29 cellular contexts compared by ENCODE assay signal in genomic region chr2:53622141-53622540, GRCh38.
"Had no signal": no experiment of that assay in that cellular context is flagged by ENCODE, and none has a peak within 500 bp of the region (broad histone marks: within the 10 kb centered on the region; RNA-seq: fewer than 3 reads in every experiment).

No MANE protein-coding gene starts in this region.

- H3K27me3 ChIP-seq: ascending aorta, brain microvascular endothelial cell, esophagus squamous epithelium, heart left ventricle had no signal

- H3K36me3 ChIP-seq: ascending aorta, brain microvascular endothelial cell, esophagus squamous epithelium, heart left ventricle had no signal

- DNase-seq: activated CD4-positive, alpha-beta memory T cell treated with anti-CD3 and anti-CD28 coated beads for 36 hours; activated CD4-positive, alpha-beta T cell treated with anti-CD3 and anti-CD28 coated beads for 36 hours; activated CD4-positive, alpha-beta T cell treated with anti-CD3 and anti-CD28 coated beads, Interleukin-2, amount 10 ng/mL, durations not matched to agents 24 days and 14 days; activated CD4-positive, CD25-positive, alpha-beta regulatory T cell; activated CD4-positive, CD25-positive, alpha-beta regulatory T cell treated with anti-CD3 and anti-CD28 coated beads, Interleukin-2, amount 50 U/mL, for 72 hours; activated CD8-positive, alpha-beta memory T cell treated with anti-CD3 and anti-CD28 coated beads, Interleukin-2, amount 10 ng/mL, durations not matched to agents 7 days and 5 days; activated CD8-positive, alpha-beta memory T cell treated with anti-CD3 and anti-CD28 coated beads, Interleukin-2, amount 50 U/mL, for 4 hours; activated CD8-positive, alpha-beta T cell treated with anti-CD3 and anti-CD28 coated beads, Interleukin-2, amount 10 ng/mL, durations not matched to agents 7 days and 5 days; activated gamma-delta T cell; activated naive CD4-positive, alpha-beta T cell; activated naive CD4-positive, alpha-beta T cell treated with anti-CD3 and anti-CD28 coated beads, Interleukin-2, amount 10 ng/mL, durations not matched to agents 7 days and 5 days; activated naive CD8-positive, alpha-beta T cell treated with anti-CD3 and anti-CD28 coated beads, Interleukin-2, amount 10 ng/mL, durations not matched to agents 7 days and 5 days; activated T-cell treated with anti-CD3 and anti-CD28 coated beads, Interleukin-2, amount 50 U/mL, for 1 hour; activated T-cell treated with anti-CD3 and anti-CD28 coated beads, Interleukin-2, amount 50 U/mL, for 48 hours; brain microvascular endothelial cell; caudate nucleus; cortex of kidney; dermis blood vessel endothelial cell; effector CD4-positive, alpha-beta T cell; effector memory CD8-positive, alpha-beta T cell; esophagus squamous epithelium; glutamatergic neuron; heart left ventricle; T-helper 2 cell had no signal

- H3K27ac ChIP-seq: ascending aorta, brain microvascular endothelial cell, epithelial cell of prostate, esophagus squamous epithelium, heart left ventricle had no signal

- H3K4me1 ChIP-seq: ascending aorta, esophagus squamous epithelium, heart left ventricle had no signal

- H3K4me3 ChIP-seq: ascending aorta, esophagus squamous epithelium, heart left ventricle had no signal

- FAIRE-seq: colon, frontal cortex had no signal

- H3K9me3 ChIP-seq: ascending aorta, esophagus squamous epithelium had no signal

- ATAC-seq: activated CD4-positive, alpha-beta T cell treated with anti-CD3 and anti-CD28 coated beads for 36 hours; activated CD8-positive, alpha-beta memory T cell treated with anti-CD3 and anti-CD28 coated beads, Interleukin-2, amount 10 ng/mL, durations not matched to agents 7 days and 5 days; activated CD8-positive, alpha-beta T cell treated with anti-CD3 and anti-CD28 coated beads, Interleukin-2, amount 10 ng/mL, durations not matched to agents 7 days and 5 days; activated naive CD4-positive, alpha-beta T cell treated with anti-CD3 and anti-CD28 coated beads, Interleukin-2, amount 50 U/mL, for 72 hours; effector memory CD8-positive, alpha-beta T cell; heart left ventricle had no signal
